Comparison of ENCODE assay signal across 1 cellular context in genomic region chr5:180090769-180091546, GRCh38.
TF ChIP-seq lines count a peak whose summit lies in the region.

No MANE protein-coding gene starts in this region.

TF ChIP-seq in WTC11, 78 proteins besides CTCF, POLR2A, EP300 and RAD21 (continued from another document):
- TF ChIP-seq AFF4 (CRISPR knock-in tag; IDR thresholded peaks at IDR 0.05; ENCODE audit: borderline replicate concordance): no peak
- no peak for TF ChIP-seq EMX1 (CRISPR knock-in tag; IDR thresholded peaks at IDR 0.05)
- peak; percentile 54; the same call in 1 of the 2 replicates for TF ChIP-seq NFE2L1 (CRISPR knock-in tag; IDR thresholded peaks at IDR 0.05)
TF ChIP-seq in WTC11: peak in this region for 5.
